Comparison of ENCODE assay signal across 9 cellular contexts in the genomic region with DNA sequence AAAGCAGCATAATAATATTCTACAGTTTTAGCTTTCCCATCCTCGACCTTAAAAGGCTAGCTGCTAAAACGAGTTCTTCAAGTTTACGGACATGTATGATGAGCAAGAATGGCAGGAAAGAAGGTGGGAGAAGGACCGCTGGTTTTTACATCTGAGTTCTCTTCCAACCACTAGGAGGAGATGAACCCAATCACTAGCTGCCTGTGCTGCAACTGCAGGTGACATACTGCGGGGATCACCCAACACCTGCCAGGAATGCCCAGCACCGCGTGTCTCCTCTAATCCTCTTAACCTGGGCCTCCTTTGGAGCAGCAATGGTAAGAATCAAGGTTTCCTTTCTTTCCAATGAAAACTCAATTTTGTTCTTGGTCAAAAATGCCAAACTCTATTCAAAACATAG. TPM values are rescaled to one million over a fixed set of nuclear protein-coding genes. Genes with fewer than 3 reads are reported as not detected.
DNase-seq lines count a peak whose midpoint lies in the region; ATAC-seq and TF ChIP-seq lines count a peak whose summit lies in the region.
"Had no signal": no experiment of that assay in that cellular context is flagged by ENCODE, and none has a peak within 500 bp of the region (broad histone marks: within the 10 kb centered on the region; RNA-seq: fewer than 3 reads in every experiment).

No MANE protein-coding gene starts in this region.

- H3K4me2 ChIP-seq in DOHH2 (ENCODE audit: low read length) (no peak overlapping the region), Karpas-422 (ENCODE audit: low read depth, low read length, poor library complexity, severe bottlenecking) (no peak overlapping the region)

- POLR2A ChIA-PET in naive thymus-derived CD4-positive, alpha-beta T cell (lab: Charles Lee): no interaction called here

- DNase-seq in Karpas-422: peak; percentile 67
- DNase-seq in cardiac fibroblast (ENCODE audit: low read depth in 2 of 2): no peak
- peak in 1 of 9 donors; percentile 23 for DNase-seq in naive thymus-derived CD4-positive, alpha-beta T cell
- DNase-seq in coronary artery (ENCODE audit: low spot score): no peak
- no peak for DNase-seq in NCI-H2081 treated with DMSO at 0.1 percent for 48 hours (lab: John Stamatoyannopoulos, UW)
- no peak for DNase-seq in effector memory CD8-positive, alpha-beta T cell
- DNase-seq in NCI-H1048 (lab: John Stamatoyannopoulos, UW): no peak
- DNase-seq: activated CD4-positive, CD25-positive, alpha-beta regulatory T cell treated with anti-CD3 and anti-CD28 coated beads, Interleukin-2, amount 50 U/mL, for 72 hours had no signal

- peak; percentile 45 for TF ChIP-seq CTCF in DOHH2 (IDR thresholded peaks at IDR 0.05; ENCODE audit: low read depth, low read length, poor library complexity, severe bottlenecking)
- peak; percentile 47 for TF ChIP-seq CTCF in cardiac fibroblast (IDR thresholded peaks at IDR 0.05; ENCODE audit: low read depth, low read length)
- no peak for TF ChIP-seq CTCF in coronary artery (IDR thresholded peaks at IDR 0.05)

- no peaks in the 10 kb centered on the region for H3K9me3 ChIP-seq in DOHH2 (ENCODE audit: control insufficient read depth, insufficient read depth, low read length)
- H3K9me3 ChIP-seq in Karpas-422 (ENCODE audit: low read length): no peaks in the 10 kb centered on the region
- no peaks in the 10 kb centered on the region for H3K9me3 ChIP-seq in naive thymus-derived CD4-positive, alpha-beta T cell (ENCODE audit: control insufficient read depth in 2 of 3, low read length in 3 of 3)

- H3K4me1 Mint-ChIP-seq in naive thymus-derived CD4-positive, alpha-beta T cell: no peaks in the 10 kb centered on the region
- no peaks in the 10 kb centered on the region for H3K4me1 Mint-ChIP-seq in effector memory CD8-positive, alpha-beta T cell (ENCODE audit: low read depth in 2 of 2)

- no peak overlapping the region for H3K4me3 Mint-ChIP-seq in naive thymus-derived CD4-positive, alpha-beta T cell
- no peak overlapping the region for H3K4me3 Mint-ChIP-seq in effector memory CD8-positive, alpha-beta T cell

- no peaks in the 10 kb centered on the region for H3K79me2 ChIP-seq in DOHH2 (ENCODE audit: control insufficient read depth, low read length)
- H3K79me2 ChIP-seq in Karpas-422 (ENCODE audit: low read length): no peaks in the 10 kb centered on the region

- CTCF ChIA-PET in naive thymus-derived CD4-positive, alpha-beta T cell (lab: Charles Lee): interaction anchor here (0.5 to 1.0 kb wide), 3 partner anchors 16 to 586 kb away, joined by 3 to 5 read pairs (median 3); no protein-coding TSS in a partner anchor

- intact Hi-C loops in naive thymus-derived CD4-positive, alpha-beta T cell (cut with micrococcal nuclease): loop anchor here in 1 of 2 donors (1.0 kb wide), 1 partner anchor 264 kb away; no protein-coding TSS in a partner anchor

- H3K9me3 Mint-ChIP-seq in naive thymus-derived CD4-positive, alpha-beta T cell: no peaks in the 10 kb centered on the region
- H3K9me3 Mint-ChIP-seq in effector memory CD8-positive, alpha-beta T cell: no peaks in the 10 kb centered on the region

- H2AFZ ChIP-seq in Karpas-422 (ENCODE audit: low read length): no peak overlapping the region

- no peaks in the 10 kb centered on the region for H4K20me1 ChIP-seq in DOHH2 (ENCODE audit: control insufficient read depth, insufficient read depth, low read depth, low read length)
- no peaks in the 10 kb centered on the region for H4K20me1 ChIP-seq in Karpas-422 (ENCODE audit: insufficient read depth, low read depth, low read length)

- H3K9me2 ChIP-seq in DOHH2 (replicated peaks; ENCODE audit: control insufficient read depth, low read length) (no peaks in the 10 kb centered on the region), Karpas-422 (replicated peaks; ENCODE audit: insufficient read depth, low read length) (no peaks in the 10 kb centered on the region)

- no peak overlapping the region for H3K27ac ChIP-seq in DOHH2 (ENCODE audit: low read depth, low read length)
- H3K27ac ChIP-seq in Karpas-422 (ENCODE audit: low read length): no peak overlapping the region
- H3K27ac ChIP-seq in naive thymus-derived CD4-positive, alpha-beta T cell (ENCODE audit: low read depth, low read length): no peak overlapping the region
- H3K27ac ChIP-seq in coronary artery: no peak overlapping the region

- no peak overlapping the region for H3K9ac ChIP-seq in Karpas-422 (ENCODE audit: low read length)

- peak; percentile 31 for ATAC-seq in naive thymus-derived CD4-positive, alpha-beta T cell
- ATAC-seq in effector memory CD8-positive, alpha-beta T cell (replicated peaks): no peak

- no peak overlapping the region for H3K4me3 ChIP-seq in DOHH2 (ENCODE audit: low read length)
- no peak overlapping the region for H3K4me3 ChIP-seq in Karpas-422 (ENCODE audit: low read length)
- no peak overlapping the region for H3K4me3 ChIP-seq in cardiac fibroblast (replicated peaks in 1 of 2; ENCODE audit: low read depth in 2 of 2, low read length in 2 of 2)
- H3K4me3 ChIP-seq in naive thymus-derived CD4-positive, alpha-beta T cell (ENCODE audit: low read length): no peak overlapping the region
- no peak overlapping the region for H3K4me3 ChIP-seq in coronary artery

- no peaks in the 10 kb centered on the region for H3F3A ChIP-seq in DOHH2 (ENCODE audit: control insufficient read depth, insufficient read depth)

- peaks cover 11% of the 10 kb centered on the region for H3K4me1 ChIP-seq in DOHH2 (ENCODE audit: control insufficient read depth, low read length)
- H3K4me1 ChIP-seq in Karpas-422 (ENCODE audit: low read length): peaks cover 48% of the 10 kb centered on the region
- H3K4me1 ChIP-seq in naive thymus-derived CD4-positive, alpha-beta T cell (ENCODE audit: control insufficient read depth in 2 of 2, insufficient read depth in 2 of 2, low read length in 2 of 2): no peaks in the 10 kb centered on the region

- H3K36me3 ChIP-seq in DOHH2 (ENCODE audit: control insufficient read depth, low read length) (peaks cover 21% of the 10 kb centered on the region), Karpas-422 (ENCODE audit: insufficient read depth, low read length) (peaks cover 7% of the 10 kb centered on the region; the same call in 1 of the 2 replicates)
- peaks cover 0 to 35% (median 5%) of the 10 kb centered on the region in 3 experiments for H3K36me3 ChIP-seq in naive thymus-derived CD4-positive, alpha-beta T cell (ENCODE audit: control insufficient read depth in 2 of 3, insufficient read depth in 3 of 3, low read length in 3 of 3)

- H3K27me3 ChIP-seq in DOHH2 (ENCODE audit: control insufficient read depth, low read length) (no peaks in the 10 kb centered on the region), Karpas-422 (ENCODE audit: low read length) (no peaks in the 10 kb centered on the region)
- no peaks in the 10 kb centered on the region for H3K27me3 ChIP-seq in naive thymus-derived CD4-positive, alpha-beta T cell (ENCODE audit: control insufficient read depth in 2 of 2, insufficient read depth in 2 of 2, low read length in 2 of 2)

- peak overlapping the region in 1 of 9 donors; percentile 28 for H3K27ac Mint-ChIP-seq in naive thymus-derived CD4-positive, alpha-beta T cell
- no peak overlapping the region for H3K27ac Mint-ChIP-seq in effector memory CD8-positive, alpha-beta T cell

- H3K36me3 Mint-ChIP-seq in naive thymus-derived CD4-positive, alpha-beta T cell: peaks cover 0 to 45% (median 4%) of the 10 kb centered on the region in 5 donors
- peaks cover 19% of the 10 kb centered on the region for H3K36me3 Mint-ChIP-seq in effector memory CD8-positive, alpha-beta T cell (ENCODE audit: insufficient read depth)

- H3K27me3 Mint-ChIP-seq in naive thymus-derived CD4-positive, alpha-beta T cell: no peaks in the 10 kb centered on the region
- no peaks in the 10 kb centered on the region for H3K27me3 Mint-ChIP-seq in effector memory CD8-positive, alpha-beta T cell

RNA-seq across cellular contexts. Expression of gene TOR3A, which starts 23.5 kb away (rescaled TPM):
- total RNA-seq in Karpas-422 (2014; rRNA removed; shearing (Covaris generic); ENCODE audit: low replicate concordance): 83.1 and 130 TPM in 2 replicates
- total RNA-seq in naive thymus-derived CD4-positive, alpha-beta T cell: 10 to 100 TPM; 18.8 to 43.8 (median 21.7) TPM
- 10 to 100 TPM; 22.0 to 24.3 TPM for polyA plus RNA-seq in naive thymus-derived CD4-positive, alpha-beta T cell
